Comparison of ENCODE assay signal across 18 cellular contexts in genomic region chr4:6731780-6732179, GRCh38. TPM values are rescaled to one million over a fixed set of nuclear protein-coding genes. Genes with fewer than 3 reads are reported as not detected.
DNase-seq lines count a peak whose midpoint lies in the region; ATAC-seq and TF ChIP-seq lines count a peak whose summit lies in the region.
"Had no signal": no experiment of that assay in that cellular context is flagged by ENCODE, and none has a peak within 500 bp of the region (broad histone marks: within the 10 kb centered on the region; RNA-seq: fewer than 3 reads in every experiment).

No MANE protein-coding gene starts in this region.

- intact Hi-C loops in MCF 10A (cut with micrococcal nuclease), result no loop called here
- intact Hi-C loops in breast epithelium (cut with DNase I; ENCODE audit: low total_unique reads), result loop anchor here (2.0 kb wide), 1 partner anchor 55 kb away; no protein-coding TSS in a partner anchor

- H3K4me3 Mint-ChIP-seq in MCF 10A (ENCODE audit: unreplicated experiment), result no peak overlapping the region
- H3K4me3 Mint-ChIP-seq: CD4-positive, alpha-beta memory T cell had no signal

- H3K4me1 ChIP-seq in breast epithelium, result peaks cover 10 to 11% of the 10 kb centered on the region in 2 donors
- peaks cover 44% of the 10 kb centered on the region for H3K4me1 ChIP-seq in SJSA1 (replicated peaks)

- POLR2A ChIA-PET in MCF 10A (lab: Yijun Ruan, JAX), result interaction anchor here (1.4 to 1.8 kb wide), 3 partner anchors 14 to 22 kb away, joined by 3 to 7 read pairs (median 6); partner anchors contain the start of gene MRFAP1L1

- TF ChIP-seq CTCF in MCF 10A (IDR thresholded peaks at IDR 0.05; ENCODE audit: unreplicated experiment), result no peak
- no peak for TF ChIP-seq CTCF in breast epithelium (IDR thresholded peaks at IDR 0.05)

- H3K27ac ChIP-seq in breast epithelium (no peak overlapping the region), SJSA1 (peak overlapping the region; percentile 99), layer of hippocampus (ENCODE audit: low read depth, low read length) (peak overlapping the region; percentile 62), temporal lobe (ENCODE audit: low read depth, low read length) (peak overlapping the region; percentile 82)
- H3K27ac ChIP-seq: KMS-11 had no signal

- TF ChIP-seq POLR2A in breast epithelium (IDR thresholded peaks at IDR 0.05), result no peak

- H3K4me1 Mint-ChIP-seq in MCF 10A (ENCODE audit: insufficient read depth, unreplicated experiment), result peaks cover 4% of the 10 kb centered on the region

- H3K27me3 ChIP-seq in breast epithelium, result no peaks in the 10 kb centered on the region
- H3K27me3 ChIP-seq in SJSA1 (replicated peaks), result no peaks in the 10 kb centered on the region
- no peaks in the 10 kb centered on the region for H3K27me3 ChIP-seq in layer of hippocampus (ENCODE audit: control insufficient read depth, insufficient read depth, low read length)

- no peak overlapping the region for H3K4me3 ChIP-seq in breast epithelium
- no peak overlapping the region for H3K4me3 ChIP-seq in SJSA1

- ATAC-seq in HG03039 (IDR thresholded peaks at IDR 0.05; ENCODE audit: unreplicated experiment), result no peak
- ATAC-seq in GM21737 (IDR thresholded peaks at IDR 0.05; ENCODE audit: unreplicated experiment), result no peak

- no peaks in the 10 kb centered on the region for H3K36me3 Mint-ChIP-seq in MCF 10A (ENCODE audit: insufficient read depth, unreplicated experiment)
- H3K36me3 Mint-ChIP-seq: CD4-positive, alpha-beta memory T cell had no signal

- no peaks in the 10 kb centered on the region for H3K9me3 ChIP-seq in breast epithelium
- no peaks in the 10 kb centered on the region for H3K9me3 ChIP-seq in SJSA1 (replicated peaks)

- peak overlapping the region; percentile 97 for H3K27ac Mint-ChIP-seq in MCF 10A (ENCODE audit: low read depth, unreplicated experiment)
- H3K27ac Mint-ChIP-seq: CD4-positive, alpha-beta memory T cell had no signal

- no peak for DNase-seq in MCF 10A (ENCODE audit: unreplicated experiment)
- no peak for DNase-seq in breast epithelium (ENCODE audit: low spot score in 2 of 2)
- DNase-seq in SJSA1 (ENCODE audit: low read depth in 1 of 2, low spot score in 2 of 2), result no peak
- DNase-seq in stimulated activated CD8-positive, alpha-beta memory T cell treated with anti-CD3 and anti-CD28 coated beads, Interleukin-4, amount 100 ng/mL, for 48 hours, result no peak
- DNase-seq: Calu3; CD4-positive, alpha-beta memory T cell; GF-D8; NCI-H1417 treated with DMSO at 0.1 percent for 48 hours; NCI-H1930; NCI-H345; NCI-H524 treated with DMSO at 0.1 percent for 48 hours had no signal

- H3K27me3 Mint-ChIP-seq in MCF 10A (ENCODE audit: insufficient read depth, unreplicated experiment), result no peaks in the 10 kb centered on the region
- H3K27me3 Mint-ChIP-seq: CD4-positive, alpha-beta memory T cell had no signal

- H3K36me3 ChIP-seq in breast epithelium, result no peaks in the 10 kb centered on the region
- no peaks in the 10 kb centered on the region for H3K36me3 ChIP-seq in SJSA1

- H3K9me3 Mint-ChIP-seq in MCF 10A (ENCODE audit: unreplicated experiment), result no peaks in the 10 kb centered on the region
- H3K9me3 Mint-ChIP-seq: CD4-positive, alpha-beta memory T cell had no signal

- no TSS peak for BruUV-seq in MCF 10A (replicated peaks; lab: Mats Ljungman, UMichigan)

- CTCF ChIA-PET in MCF 10A (lab: Yijun Ruan, JAX), result interaction anchor here (1.9 to 5.0 kb wide), 2 partner anchors 142 kb away, joined by 10 to 23 read pairs; no protein-coding TSS in a partner anchor

RNA-seq across cellular contexts. Expression of gene BLOC1S4, which starts 15.8 kb away (rescaled TPM):
- 10.6 and 13.0 TPM in 2 replicates for total RNA-seq in MCF 10A (2022)
- 10 to 100 TPM; 18.9 to 23.6 (median 19.8) TPM for total RNA-seq in breast epithelium
- total RNA-seq in SJSA1 (2014; rRNA removed; shearing (Covaris generic)), result 14.4 and 25.0 TPM in 2 replicates
- 9.3 TPM for total RNA-seq in temporal lobe

RNA-seq across cellular contexts. Expression of gene MRFAP1L1, which starts 22.1 kb away (rescaled TPM):
- total RNA-seq in MCF 10A (2022), result 42.5 and 63.2 TPM in 2 replicates
- 10 to 100 TPM; 48.0 to 78.0 (median 70.1) TPM for total RNA-seq in breast epithelium
- 37.4 and 41.0 TPM in 2 replicates for total RNA-seq in SJSA1 (2014; rRNA removed; shearing (Covaris generic))
- total RNA-seq in temporal lobe, result 81.1 TPM

RNA-seq across cellular contexts. Expression of gene S100P, which starts 38.1 kb away (rescaled TPM):
- 55.6 and 97.6 TPM in 2 replicates for total RNA-seq in MCF 10A (2022)
- under 1 TPM in 2 of 3 donors, not detected in 1; 0.29 to 0.98 TPM for total RNA-seq in breast epithelium
- total RNA-seq in SJSA1 (2014; rRNA removed; shearing (Covaris generic)), result not detected in 2 replicates
- 2.0 TPM for total RNA-seq in temporal lobe
- total RNA-seq: A172, H1 had no signal

RNA-seq across cellular contexts. Expression of gene KIAA0232, which starts 50.7 kb away (rescaled TPM):
- total RNA-seq in MCF 10A (2022) (15.6 and 19.2 TPM in 2 replicates), breast epithelium (10 to 100 TPM; 31.5 to 40.8 (median 31.7) TPM), temporal lobe (51.9 TPM)
- total RNA-seq in SJSA1 (2014; rRNA removed; shearing (Covaris generic)), result 7.7 and 19.8 TPM in 2 replicates

Comparison
In these comparisons a context has a peak if more than half of its experiments do, and no peak if none do; other contexts are left out.
1. RNA of gene S100P, which starts 38.1 kb away (total RNA-seq): 55.6 to 97.6 TPM in MCF 10A; 2.0 TPM in temporal lobe (single experiment), 0.29 to 0.98 TPM in breast epithelium and not detected in SJSA1; every median in the first group is over 10 times any median in the second.
2. H3K27ac ChIP-seq: peak in SJSA1 (single experiment), layer of hippocampus (single experiment) and temporal lobe (single experiment); none in breast epithelium (0 of 2).